10 cellular contexts compared by ENCODE assay signal in the genomic region with DNA sequence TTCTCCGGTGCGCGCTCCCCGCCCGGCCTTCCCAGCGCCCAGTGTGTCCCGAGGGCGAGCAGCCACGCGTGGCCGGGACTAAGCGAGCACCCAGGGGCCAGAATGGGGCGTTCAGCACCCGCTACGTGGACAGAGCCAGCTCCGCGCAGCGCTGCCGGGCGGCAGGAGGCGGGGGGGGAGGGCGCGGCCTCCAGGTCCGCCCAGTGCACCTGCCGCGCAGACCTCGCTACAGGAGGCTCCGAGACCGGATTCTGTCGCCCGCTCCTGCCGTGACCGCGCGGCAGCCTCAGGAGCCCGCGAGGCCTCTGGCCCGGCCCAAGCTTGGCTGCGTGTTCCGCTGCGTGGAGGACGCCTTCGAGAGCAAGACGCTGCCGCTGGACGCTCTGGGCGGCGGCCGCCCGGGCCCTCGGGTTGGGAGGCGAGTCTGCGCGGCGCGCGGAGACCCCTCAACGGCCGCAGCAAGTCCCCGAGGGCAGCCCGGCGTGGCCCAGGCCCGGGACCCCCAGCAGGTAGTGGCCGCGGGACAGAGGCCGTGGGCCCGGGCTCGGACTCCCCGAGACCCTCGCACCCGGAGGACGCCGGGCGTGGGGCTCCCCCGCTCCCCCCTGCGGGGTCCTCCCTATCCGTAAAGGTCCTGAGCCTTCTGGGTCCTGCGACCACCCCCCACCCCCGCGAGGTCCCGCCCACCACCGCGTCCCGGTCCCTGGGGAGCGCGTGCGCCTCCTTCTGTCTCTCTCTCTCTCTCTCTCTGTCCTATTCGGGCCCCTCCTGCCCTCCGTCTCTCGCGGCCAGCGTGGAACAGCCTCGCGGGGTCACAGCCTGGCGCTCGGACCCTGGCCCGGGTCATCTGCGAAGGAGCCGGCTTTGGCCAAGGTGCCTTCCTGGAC. TPM values are rescaled to one million over a fixed set of nuclear protein-coding genes. Genes with fewer than 3 reads are reported as not detected.
DNase-seq lines count a peak whose midpoint lies in the region; ATAC-seq and TF ChIP-seq lines count a peak whose summit lies in the region.
"Had no signal": no experiment of that assay in that cellular context is flagged by ENCODE, and none has a peak within 500 bp of the region (broad histone marks: within the 10 kb centered on the region; RNA-seq: fewer than 3 reads in every experiment).

No MANE protein-coding gene starts in this region.

- peaks cover 5% of the 10 kb centered on the region for H3K27me3 ChIP-seq in ovary

- DNase-seq in NCI-H2196 (lab: John Stamatoyannopoulos, UW; ENCODE audit: unreplicated experiment) (peak; percentile 41), NCI-H2196 treated with DMSO at 0.1 percent for 48 hours (lab: John Stamatoyannopoulos, UW; ENCODE audit: unreplicated experiment) (no peak), fibroblast of pulmonary artery (ENCODE audit: low read depth) (peak; percentile 40), ovary (peak in 2 of 5 donors; percentile 69 to 70), GF-D8 (lab: John Stamatoyannopoulos, UW) (no peak)
- DNase-seq in activated T-cell treated with anti-CD3 and anti-CD28 coated beads, Interleukin-2, amount 50 U/mL, for 1 hour, result peak; percentile 68
- DNase-seq: DND-41 had no signal

- H3K4me3 ChIP-seq in fibroblast of pulmonary artery (replicated peaks; ENCODE audit: low read depth, low read length) (peak overlapping the region; percentile 25), ovary (peak overlapping the region; percentile 17)
- H3K4me3 ChIP-seq: SK-N-MC had no signal

- ATAC-seq in HG03280 (IDR thresholded peaks at IDR 0.05; ENCODE audit: unreplicated experiment), result no peak
- no peak for ATAC-seq in GM18907 (IDR thresholded peaks at IDR 0.05; ENCODE audit: unreplicated experiment)

- TF ChIP-seq POLR2A in ovary (IDR thresholded peaks at IDR 0.05), result no peak

- no peak for TF ChIP-seq EP300 in ovary (IDR thresholded peaks at IDR 0.05)

- intact Hi-C loops in ovary (cut with DNase I), result no loop called here

- TF ChIP-seq CTCF in fibroblast of pulmonary artery (IDR thresholded peaks at IDR 0.05; ENCODE audit: low read length, missing control alignments) (no peak), ovary (IDR thresholded peaks at IDR 0.05) (no peak)

- no peak overlapping the region for H3K27ac ChIP-seq in ovary
- H3K27ac ChIP-seq: SK-N-MC had no signal

- H3K4me1 ChIP-seq in ovary (ENCODE audit: insufficient read depth), result peaks cover 6% of the 10 kb centered on the region

- H3K9me3 ChIP-seq in ovary, result no peaks in the 10 kb centered on the region

- 1 to 3% (median 2%) methylated on average over 87 to 99 of the region's 99 CpGs for WGBS in ovary, 3 donors

- no peaks in the 10 kb centered on the region for H3K36me3 ChIP-seq in ovary

RNA-seq across cellular contexts. Expression of gene DPYSL4, which starts 0.9 kb away (rescaled TPM):
- 1 to 10 TPM in 5 of 7 donors, under 1 TPM in 2; 0.33 to 7.0 (median 1.7) TPM for total RNA-seq in ovary
- polyA plus RNA-seq in ovary, result 1 to 10 TPM in 1 of 2 donors, under 1 TPM in 1; 0.27 to 5.4 TPM

Comparison
In these comparisons a context has a peak if more than half of its experiments do, and no peak if none do; other contexts are left out.
1. DNase-seq: peak in NCI-H2196 (single experiment), activated T-cell treated with anti-CD3 and anti-CD28 coated beads, Interleukin-2, amount 50 U/mL, for 1 hour (single experiment) and fibroblast of pulmonary artery (single experiment); none in NCI-H2196 treated with DMSO at 0.1 percent for 48 hours (single experiment) and GF-D8 (single experiment).